10 cellular contexts compared by ENCODE assay signal in genomic region chr21:42592156-42592820, GRCh38.
"Had no signal": no experiment of that assay in that cellular context is flagged by ENCODE, and none has a peak within 500 bp of the region (broad histone marks: within the 10 kb centered on the region; RNA-seq: fewer than 3 reads in every experiment).

No MANE protein-coding gene starts in this region.

- H3K27ac ChIP-seq: heart left ventricle, ovary had no signal

- H3K36me3 ChIP-seq: heart left ventricle, ovary, tibial nerve had no signal

- H3K9me3 Mint-ChIP-seq: activated T-cell treated with anti-CD3 and anti-CD28 coated beads, Interleukin-2, amount 50 U/mL, for 24 hours; natural killer cell treated with Interleukin-12 subunit alpha and Interleukin-12 subunit beta and Interleukin-15 and Interleukin-18, amount 100 ng/mL, for 72 hours had no signal

- DNase-seq: activated CD4-positive, alpha-beta T cell treated with anti-CD3 and anti-CD28 coated beads for 4 hours; activated gamma-delta T cell treated with Interleukin-2 at 50 U/mL for 16 hours; activated T-cell treated with anti-CD3 and anti-CD28 coated beads, Interleukin-2, amount 50 U/mL, for 24 hours; aorta; foreskin melanocyte; heart left ventricle; mammary epithelial cell; ovary had no signal

- H3K4me3 Mint-ChIP-seq: activated T-cell treated with anti-CD3 and anti-CD28 coated beads, Interleukin-2, amount 50 U/mL, for 24 hours; natural killer cell treated with Interleukin-12 subunit alpha and Interleukin-12 subunit beta and Interleukin-15 and Interleukin-18, amount 100 ng/mL, for 72 hours had no signal

- H3K27ac Mint-ChIP-seq: activated T-cell treated with anti-CD3 and anti-CD28 coated beads, Interleukin-2, amount 50 U/mL, for 24 hours; natural killer cell treated with Interleukin-12 subunit alpha and Interleukin-12 subunit beta and Interleukin-15 and Interleukin-18, amount 100 ng/mL, for 72 hours had no signal

- H3K36me3 Mint-ChIP-seq: natural killer cell treated with Interleukin-12 subunit alpha and Interleukin-12 subunit beta and Interleukin-15 and Interleukin-18, amount 100 ng/mL, for 72 hours had no signal

- H3K27me3 ChIP-seq: ovary, tibial nerve had no signal

- H3K9me3 ChIP-seq: ovary had no signal

- H3K4me3 ChIP-seq: heart left ventricle, ovary had no signal
